ENCODE assay signal across 9 cellular contexts in the genomic region with DNA sequence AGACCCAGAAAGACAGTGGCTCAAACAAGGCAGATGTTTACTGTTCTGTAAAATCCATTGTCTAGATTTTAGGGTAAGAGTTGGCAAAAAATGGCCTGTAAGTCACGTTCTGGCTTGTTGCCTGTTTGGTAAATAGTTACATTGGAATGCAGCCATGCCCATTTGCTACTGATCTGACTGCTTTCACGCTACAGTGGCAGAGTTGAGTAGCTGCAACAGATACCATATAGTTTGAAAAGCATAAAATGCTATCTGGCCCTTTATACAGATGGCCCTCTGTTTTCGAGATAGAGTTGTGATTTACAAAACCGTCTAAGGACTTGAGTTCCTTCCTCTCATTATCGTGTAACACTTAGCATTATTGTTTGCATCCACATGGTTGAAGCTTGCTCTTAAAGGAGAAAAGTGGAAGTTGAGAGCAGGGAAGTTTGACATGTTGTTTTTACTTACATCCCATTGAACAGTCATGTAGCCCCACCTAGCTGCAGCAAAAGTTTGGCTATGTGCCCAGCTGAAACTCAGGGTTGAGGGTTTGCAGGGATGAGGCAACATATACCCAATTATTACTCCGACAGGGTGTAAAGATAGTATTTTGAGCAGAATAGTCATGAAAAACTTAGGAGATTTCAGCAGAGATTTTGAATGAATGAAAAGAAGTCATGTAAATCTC.
A peak's percentile ranks its signal among the peaks of the same experiment; 100 is the strongest.
DNase-seq lines count a peak whose midpoint lies in the region; ATAC-seq and TF ChIP-seq lines count a peak whose summit lies in the region.
"Had no signal": no experiment of that assay in that cellular context is flagged by ENCODE, and none has a peak within 500 bp of the region (broad histone marks: within the 10 kb centered on the region; RNA-seq: fewer than 3 reads in every experiment).

No MANE protein-coding gene starts in this region.

- H3K4me3 ChIP-seq in HFF-Myc (replicated peaks; ENCODE audit: low read depth, low read length): no peak overlapping the region
- H3K4me3 ChIP-seq: thoracic aorta had no signal

- ATAC-seq in memory B cell (ENCODE audit: low read depth): no peak
- no peak for ATAC-seq in GM19328 (IDR thresholded peaks at IDR 0.05; ENCODE audit: unreplicated experiment)
- no peak for ATAC-seq in HG03139 (IDR thresholded peaks at IDR 0.05; ENCODE audit: unreplicated experiment)

- DNase-seq in C1 segment of cervical spinal cord (lab: John Stamatoyannopoulos, UW) (peak in 8 of 14 donors; percentile 3 to 29 (median 12)), HFF-Myc (ENCODE audit: extremely low read depth, low read depth) (no peak), NCI-H69 (lab: John Stamatoyannopoulos, UW) (peak; percentile 98), dedifferentiated amniotic fluid mesenchymal stem cell (ENCODE audit: extremely low spot score) (peak; percentile 71), memory B cell (ENCODE audit: low spot score in 2 of 2) (peak in 1 of 2 donors; percentile 11)
- DNase-seq in activated T-cell treated with anti-CD3 and anti-CD28 coated beads, Interleukin-2, amount 50 U/mL, for 24 hours: no peak

- peak; percentile 32 for TF ChIP-seq CTCF in HFF-Myc (IDR thresholded peaks at IDR 0.05; ENCODE audit: low read depth, low read length, missing control alignments)

- no peak overlapping the region for H3K4me3 Mint-ChIP-seq in memory B cell
- no peak overlapping the region for H3K4me3 Mint-ChIP-seq in activated T-cell treated with anti-CD3 and anti-CD28 coated beads, Interleukin-2, amount 50 U/mL, for 24 hours

- peaks cover 5% of the 10 kb centered on the region for H3K36me3 Mint-ChIP-seq in memory B cell
- H3K36me3 Mint-ChIP-seq in activated T-cell treated with anti-CD3 and anti-CD28 coated beads, Interleukin-2, amount 50 U/mL, for 24 hours (ENCODE audit: low read depth): peaks cover 67% of the 10 kb centered on the region

- H3K9me3 Mint-ChIP-seq in memory B cell: no peaks in the 10 kb centered on the region
- no peaks in the 10 kb centered on the region for H3K9me3 Mint-ChIP-seq in activated T-cell treated with anti-CD3 and anti-CD28 coated beads, Interleukin-2, amount 50 U/mL, for 24 hours

- no peaks in the 10 kb centered on the region for H3K4me1 Mint-ChIP-seq in memory B cell
- H3K4me1 Mint-ChIP-seq in activated T-cell treated with anti-CD3 and anti-CD28 coated beads, Interleukin-2, amount 50 U/mL, for 24 hours (ENCODE audit: low read depth): no peaks in the 10 kb centered on the region

- H3K27ac Mint-ChIP-seq in memory B cell: peak overlapping the region; percentile 48
- no peak overlapping the region for H3K27ac Mint-ChIP-seq in activated T-cell treated with anti-CD3 and anti-CD28 coated beads, Interleukin-2, amount 50 U/mL, for 24 hours

- no peaks in the 10 kb centered on the region for H3K27me3 Mint-ChIP-seq in memory B cell
- no peaks in the 10 kb centered on the region for H3K27me3 Mint-ChIP-seq in activated T-cell treated with anti-CD3 and anti-CD28 coated beads, Interleukin-2, amount 50 U/mL, for 24 hours

Comparison
In these comparisons a context has a peak if more than half of its experiments do, and no peak if none do; other contexts are left out.
1. DNase-seq: peak in C1 segment of cervical spinal cord (8 of 14), NCI-H69 (single experiment) and dedifferentiated amniotic fluid mesenchymal stem cell (single experiment); none in HFF-Myc (single experiment) and activated T-cell treated with anti-CD3 and anti-CD28 coated beads, Interleukin-2, amount 50 U/mL, for 24 hours (single experiment).